In genomic region chr14:39218171-39218769, GRCh38 we compare ENCODE assay signal across 2 cellular contexts.
TF ChIP-seq lines count a peak whose summit lies in the region.

No MANE protein-coding gene starts in this region.

TF ChIP-seq in IMR-90, 13 proteins besides CTCF, POLR2A, EP300 and RAD21:
- no peak for TF ChIP-seq BHLHE40 (IDR thresholded peaks at IDR 0.05; ENCODE audit: low read depth, low read length)
- no peak for TF ChIP-seq SMC3 (IDR thresholded peaks at IDR 0.05; ENCODE audit: low read depth, low read length)
- TF ChIP-seq FOS (IDR thresholded peaks at IDR 0.05; ENCODE audit: low read depth, low read length): no peak
- no peak for TF ChIP-seq RCOR1 (IDR thresholded peaks at IDR 0.05; ENCODE audit: insufficient replicate concordance, low read length)
- TF ChIP-seq CHD1 (IDR thresholded peaks at IDR 0.05; ENCODE audit: low read depth, low read length): no peak
- TF ChIP-seq MXI1 (IDR thresholded peaks at IDR 0.05; ENCODE audit: borderline replicate concordance, low read depth, low read length): no peak
- TF ChIP-seq, protein P1, sequence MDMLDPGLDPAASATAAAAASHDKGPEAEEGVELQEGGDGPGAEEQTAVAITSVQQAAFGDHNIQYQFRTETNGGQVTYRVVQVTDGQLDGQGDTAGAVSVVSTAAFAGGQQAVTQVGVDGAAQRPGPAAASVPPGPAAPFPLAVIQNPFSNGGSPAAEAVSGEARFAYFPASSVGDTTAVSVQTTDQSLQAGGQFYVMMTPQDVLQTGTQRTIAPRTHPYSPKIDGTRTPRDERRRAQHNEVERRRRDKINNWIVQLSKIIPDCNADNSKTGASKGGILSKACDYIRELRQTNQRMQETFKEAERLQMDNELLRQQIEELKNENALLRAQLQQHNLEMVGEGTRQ (IDR thresholded peaks at IDR 0.05; ENCODE audit: low read depth, low read length): no peak
- no peak for TF ChIP-seq CEBPB (IDR thresholded peaks at IDR 0.05; ENCODE audit: low read depth, low read length)
- no peak for TF ChIP-seq MAZ (IDR thresholded peaks at IDR 0.05; ENCODE audit: borderline replicate concordance, low read depth, low read length)
- no peak for TF ChIP-seq MAFK (IDR thresholded peaks at IDR 0.05; ENCODE audit: low read depth, low read length)
- TF ChIP-seq RFX5 (IDR thresholded peaks at IDR 0.05; ENCODE audit: low read depth, low read length): no peak
- no peak for TF ChIP-seq NFE2L2 (IDR thresholded peaks at IDR 0.05; ENCODE audit: low read depth, low read length)
- TF ChIP-seq ELK1 (IDR thresholded peaks at IDR 0.05; ENCODE audit: borderline replicate concordance, low read depth, low read length): no peak
TF ChIP-seq in IMR-90: peak in this region for 0.

TF ChIP-seq in GM12878, 131 proteins besides CTCF, POLR2A, EP300 and RAD21:
- TF ChIP-seq PAX8 (IDR thresholded peaks at IDR 0.05): no peak
- no peak for TF ChIP-seq KAT2A (conservative IDR thresholded peaks at IDR 0.05; ENCODE audit: control insufficient read depth, low read depth, low read length)
- TF ChIP-seq, protein P2, sequence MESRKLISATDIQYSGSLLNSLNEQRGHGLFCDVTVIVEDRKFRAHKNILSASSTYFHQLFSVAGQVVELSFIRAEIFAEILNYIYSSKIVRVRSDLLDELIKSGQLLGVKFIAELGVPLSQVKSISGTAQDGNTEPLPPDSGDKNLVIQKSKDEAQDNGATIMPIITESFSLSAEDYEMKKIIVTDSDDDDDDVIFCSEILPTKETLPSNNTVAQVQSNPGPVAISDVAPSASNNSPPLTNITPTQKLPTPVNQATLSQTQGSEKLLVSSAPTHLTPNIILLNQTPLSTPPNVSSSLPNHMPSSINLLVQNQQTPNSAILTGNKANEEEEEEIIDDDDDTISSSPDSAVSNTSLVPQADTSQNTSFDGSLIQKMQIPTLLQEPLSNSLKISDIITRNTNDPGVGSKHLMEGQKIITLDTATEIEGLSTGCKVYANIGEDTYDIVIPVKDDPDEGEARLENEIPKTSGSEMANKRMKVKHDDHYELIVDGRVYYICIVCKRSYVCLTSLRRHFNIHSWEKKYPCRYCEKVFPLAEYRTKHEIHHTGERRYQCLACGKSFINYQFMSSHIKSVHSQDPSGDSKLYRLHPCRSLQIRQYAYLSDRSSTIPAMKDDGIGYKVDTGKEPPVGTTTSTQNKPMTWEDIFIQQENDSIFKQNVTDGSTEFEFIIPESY (IDR thresholded peaks at IDR 0.05): no peak
- TF ChIP-seq, protein P3, sequence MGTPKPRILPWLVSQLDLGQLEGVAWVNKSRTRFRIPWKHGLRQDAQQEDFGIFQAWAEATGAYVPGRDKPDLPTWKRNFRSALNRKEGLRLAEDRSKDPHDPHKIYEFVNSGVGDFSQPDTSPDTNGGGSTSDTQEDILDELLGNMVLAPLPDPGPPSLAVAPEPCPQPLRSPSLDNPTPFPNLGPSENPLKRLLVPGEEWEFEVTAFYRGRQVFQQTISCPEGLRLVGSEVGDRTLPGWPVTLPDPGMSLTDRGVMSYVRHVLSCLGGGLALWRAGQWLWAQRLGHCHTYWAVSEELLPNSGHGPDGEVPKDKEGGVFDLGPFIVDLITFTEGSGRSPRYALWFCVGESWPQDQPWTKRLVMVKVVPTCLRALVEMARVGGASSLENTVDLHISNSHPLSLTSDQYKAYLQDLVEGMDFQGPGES (IDR thresholded peaks at IDR 0.05): no peak
- no peak for TF ChIP-seq ZNF24 (IDR thresholded peaks at IDR 0.05)
- no peak for TF ChIP-seq FOXM1 (IDR thresholded peaks at IDR 0.05; ENCODE audit: low read depth, low read length)
- no peak for TF ChIP-seq NBN (IDR thresholded peaks at IDR 0.05)
- no peak for TF ChIP-seq CHD1 (IDR thresholded peaks at IDR 0.05; ENCODE audit: low read depth, low read length)
- TF ChIP-seq YY1 (IDR thresholded peaks at IDR 0.05; ENCODE audit: low read depth, low read length): no peak
- TF ChIP-seq GABPA (IDR thresholded peaks at IDR 0.05; ENCODE audit: low read depth): no peak
- no peak for TF ChIP-seq MEF2A (IDR thresholded peaks at IDR 0.05; ENCODE audit: insufficient read depth, low read depth, low read length)
- TF ChIP-seq TCF12 (IDR thresholded peaks at IDR 0.05; ENCODE audit: low read depth, low read length): no peak
- TF ChIP-seq, protein P4, sequence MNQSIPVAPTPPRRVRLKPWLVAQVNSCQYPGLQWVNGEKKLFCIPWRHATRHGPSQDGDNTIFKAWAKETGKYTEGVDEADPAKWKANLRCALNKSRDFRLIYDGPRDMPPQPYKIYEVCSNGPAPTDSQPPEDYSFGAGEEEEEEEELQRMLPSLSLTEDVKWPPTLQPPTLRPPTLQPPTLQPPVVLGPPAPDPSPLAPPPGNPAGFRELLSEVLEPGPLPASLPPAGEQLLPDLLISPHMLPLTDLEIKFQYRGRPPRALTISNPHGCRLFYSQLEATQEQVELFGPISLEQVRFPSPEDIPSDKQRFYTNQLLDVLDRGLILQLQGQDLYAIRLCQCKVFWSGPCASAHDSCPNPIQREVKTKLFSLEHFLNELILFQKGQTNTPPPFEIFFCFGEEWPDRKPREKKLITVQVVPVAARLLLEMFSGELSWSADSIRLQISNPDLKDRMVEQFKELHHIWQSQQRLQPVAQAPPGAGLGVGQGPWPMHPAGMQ (IDR thresholded peaks at IDR 0.05; ENCODE audit: borderline replicate concordance): no peak
- TF ChIP-seq ZNF384 (IDR thresholded peaks at IDR 0.05; ENCODE audit: borderline replicate concordance, low read depth, low read length): no peak
- no peak for TF ChIP-seq SMC3 (IDR thresholded peaks at IDR 0.05; ENCODE audit: borderline replicate concordance, low read length)
- TF ChIP-seq MYB (IDR thresholded peaks at IDR 0.05; ENCODE audit: borderline replicate concordance, low read depth, low read length): no peak
- no peak for TF ChIP-seq SRF (IDR thresholded peaks at IDR 0.05; ENCODE audit: low read depth in 2 of 2, low read length in 2 of 2)
- no peak for TF ChIP-seq ETV6 (conservative IDR thresholded peaks at IDR 0.05 in 1 of 2, IDR thresholded peaks at IDR 0.05 in 1 of 2; ENCODE audit: borderline replicate concordance in 1 of 2, low read depth in 1 of 2)
- no peak for TF ChIP-seq SUZ12 (IDR thresholded peaks at IDR 0.05; ENCODE audit: unreplicated experiment)
- no peak for TF ChIP-seq SMAD5 (IDR thresholded peaks at IDR 0.05; ENCODE audit: low read depth)
